Comparison of ENCODE assay signal across 8 cellular contexts in the genomic region with DNA sequence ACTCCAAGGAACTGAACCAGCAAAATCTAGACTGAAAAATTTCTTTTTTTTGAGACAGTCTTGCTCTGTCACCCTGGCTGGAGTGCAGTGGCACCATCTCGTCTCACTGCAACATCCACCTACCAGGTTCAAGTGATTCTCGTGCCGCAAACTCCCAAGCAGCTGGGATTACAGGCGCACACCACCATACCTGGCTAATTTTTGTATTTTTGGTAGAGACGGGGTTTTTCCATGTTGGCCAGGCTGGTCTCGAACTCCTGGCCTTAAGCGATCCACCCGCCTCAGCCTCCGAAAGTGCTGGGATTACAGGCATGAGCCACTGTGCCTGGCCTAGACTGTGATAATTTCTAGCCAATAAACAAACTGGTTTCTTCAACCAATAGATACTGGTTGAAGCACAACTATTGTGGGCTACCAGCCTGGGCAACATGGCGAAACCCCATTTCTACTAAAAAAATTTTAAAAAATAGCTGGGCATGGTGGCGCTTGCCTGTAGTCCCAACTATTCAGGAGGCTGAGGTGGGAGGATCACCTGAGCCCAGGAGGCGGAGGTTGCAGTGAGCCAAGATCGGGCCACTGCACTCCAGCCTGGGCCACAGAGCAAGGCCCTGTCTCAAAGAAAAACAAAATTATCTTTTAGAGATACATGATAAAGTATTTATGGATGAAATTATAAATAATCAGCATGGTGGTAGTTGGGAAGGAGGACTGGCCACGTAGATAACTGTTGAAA. TPM values are rescaled to one million over a fixed set of nuclear protein-coding genes. Genes with fewer than 3 reads are reported as not detected.
DNase-seq lines count a peak whose midpoint lies in the region; ATAC-seq, FAIRE-seq and TF ChIP-seq lines count a peak whose summit lies in the region.
"Not testable (repeated sequence)": the region's sequence is repeated elsewhere in the genome, so short reads cannot be mapped to it uniquely, and the experiment has no call there.

No MANE protein-coding gene starts in this region.

- peaks cover 64% of the 10 kb centered on the region for H3K79me2 ChIP-seq in ACC112 (ENCODE audit: control insufficient read depth, insufficient read depth, low read length, unreplicated experiment)
- H3K79me2 ChIP-seq in HCT116 (ENCODE audit: insufficient read depth, low read length) = peaks cover 27% of the 10 kb centered on the region
- H3K79me2 ChIP-seq in PC-9 (ENCODE audit: low read depth) = peaks cover 71% of the 10 kb centered on the region
- not testable (repeated sequence) for H3K79me2 ChIP-seq in K562 (ENCODE audit: control insufficient read depth, insufficient read depth, low read length)
- H3K79me2 ChIP-seq in HepG2 (ENCODE audit: insufficient read depth, low read length) = peaks cover 73% of the 10 kb centered on the region

- CTCF ChIA-PET in HCT116 (lab: Charles Lee); K562 (lab: Yijun Ruan, JAX; ENCODE audit: low intra/inter-chr PET ratio); HepG2 (lab: Yijun Ruan, JAX; ENCODE audit: low intra/inter-chr PET ratio, low total read pairs): not testable (repeated sequence)
- CTCF ChIA-PET in PC-9 (lab: Charles Lee) = interaction anchor here (0.9 kb wide), 1 partner anchor 11 kb away, joined by 3 read pairs; a partner anchor contains a TSS

- H3K9me1 ChIP-seq in K562 (ENCODE audit: control insufficient read depth, insufficient read depth, low read length) = not testable (repeated sequence)

- H3K4me2 ChIP-seq in HCT116 (ENCODE audit: low read length) = peak overlapping the region; percentile 65
- peak overlapping the region; percentile 57 for H3K4me2 ChIP-seq in PC-9
- not testable (repeated sequence) for H3K4me2 ChIP-seq in K562 (ENCODE audit: insufficient read depth, low read length)
- H3K4me2 ChIP-seq in HepG2 (ENCODE audit: low read depth, low read length) = peak overlapping the region; percentile 36; the same call in 1 of the 2 replicates

- POLR2A ChIA-PET in HCT116 (lab: Charles Lee) = interaction anchor here (0.9 to 1.4 kb wide), 2 partner anchors 11 kb away, joined by 4 to 10 read pairs; a partner anchor contains a TSS
- POLR2A ChIA-PET in PC-9 (lab: Charles Lee; ENCODE audit: unreplicated experiment) = not testable (repeated sequence)
- POLR2A ChIA-PET in K562 (lab: Yijun Ruan, JAX) = interaction anchor here (1.0 to 1.7 kb wide), 3 partner anchors 9 to 12 kb away, joined by 3 to 6 read pairs (median 4); a partner anchor contains a TSS
- POLR2A ChIA-PET in HepG2 (lab: Yijun Ruan, JAX) = interaction anchor here (0.8 to 3.2 kb wide), 10 partner anchors 9 to 182 kb away, joined by 3 to 75 read pairs (median 5); a partner anchor contains a TSS

- not testable (repeated sequence) for BruUV-seq in HCT116 (replicated peaks; lab: Mats Ljungman, UMichigan); PC-9 (replicated peaks; lab: Mats Ljungman, UMichigan); K562 (replicated peaks; lab: Mats Ljungman, UMichigan)
- TSS peak; percentile 90 for BruUV-seq in HepG2 (replicated peaks; lab: Mats Ljungman, UMichigan)

- not testable (repeated sequence) for ATAC-seq in HCT116, K562
- ATAC-seq in HepG2 = peak; percentile 8; the same call in 1 of the 3 replicates

- 95% methylated on average over 14 of the region's 14 CpGs for WGBS in K562 (ENCODE audit: insufficient coverage, low coverage, missing lambda C conversion rate)
- WGBS in HepG2 (ENCODE audit: low lambda C conversion rate) = 85% methylated on average over 14 of the region's 14 CpGs
- 96 to 97% methylated on average over 10 to 14 of the region's 14 CpGs for WGBS in transverse colon (ENCODE audit: low coverage in 1 of 2), 2 donors

- H3K36me3 ChIP-seq in ACC112 (ENCODE audit: insufficient read depth, low read length) (peaks cover 47% of the 10 kb centered on the region), HCT116 (ENCODE audit: control insufficient read depth in 1 of 2, insufficient read depth in 2 of 2, low read length in 2 of 2) (peaks cover 11 to 22% of the 10 kb centered on the region in 2 experiments; a peak in 2 of 4 replicates), PC-9 (ENCODE audit: low read depth) (peaks cover 60% of the 10 kb centered on the region), K562 (ENCODE audit: control insufficient read depth, insufficient read depth, low read length) (peaks cover 16% of the 10 kb centered on the region; the same call in 2 of the 3 replicates), HepG2 (replicated peaks in 1 of 2; ENCODE audit: control insufficient read depth in 1 of 2, insufficient read depth in 2 of 2, low read length in 2 of 2) (peaks cover 13 to 53% of the 10 kb centered on the region in 2 experiments), transverse colon (peaks cover 0 to 30% (median 15%) of the 10 kb centered on the region in 4 donors)

- H3K9me3 Mint-ChIP-seq in osteocyte (ENCODE audit: unreplicated experiment) = not testable (repeated sequence)

- H3K4me3 ChIP-seq in ACC112 (ENCODE audit: low read depth, low read length); HCT116 (replicated peaks in 1 of 2; ENCODE audit: low read depth in 1 of 2, low read length in 2 of 2); PC-9; K562; HepG2 (replicated peaks in 1 of 3; ENCODE audit: insufficient read depth in 1 of 3, low read depth in 2 of 3, low read length in 3 of 3); transverse colon: not testable (repeated sequence)

- in situ Hi-C loops in K562 (cut with MboI); HepG2 (cut with HindIII; ENCODE audit: extremely low pct_ligation_motif_present, low pct_unique_long_range_greater_than_20kb); transverse colon (cut with MboI; ENCODE audit: low pct_ligation_motif_present in 1 of 4, low pct_unique_long_range_greater_than_20kb in 1 of 4, low sequenced_read_pairs in 3 of 4): not testable (repeated sequence)

- peaks cover 27% of the 10 kb centered on the region for H3K4me1 Mint-ChIP-seq in osteocyte (ENCODE audit: unreplicated experiment)

- peak overlapping the region; percentile 91 for H3K27ac ChIP-seq in ACC112 (ENCODE audit: low read depth, low read length)
- H3K27ac ChIP-seq in HCT116 (ENCODE audit: low read depth, low read length) = peak overlapping the region; percentile 33; the same call in 1 of the 2 replicates
- peak overlapping the region; percentile 100 for H3K27ac ChIP-seq in PC-9
- peak overlapping the region; percentile 75; the same call in 1 of the 3 replicates for H3K27ac ChIP-seq in K562 (ENCODE audit: extremely low read depth, low read depth, low read length)
- peak overlapping the region; percentile 62 for H3K27ac ChIP-seq in epithelial cell of prostate
- H3K27ac ChIP-seq in HepG2 (ENCODE audit: extremely low read length, insufficient read depth, low read length) = peak overlapping the region; percentile 97
- peak overlapping the region; percentile 47 to 79 (median 64) for H3K27ac ChIP-seq in transverse colon

- not testable (repeated sequence) for H3K27me3 Mint-ChIP-seq in osteocyte (ENCODE audit: unreplicated experiment)

- H3K4me1 ChIP-seq in ACC112 (ENCODE audit: control insufficient read depth, insufficient read depth, low read length, unreplicated experiment) (peaks cover 18% of the 10 kb centered on the region), HCT116 (ENCODE audit: control insufficient read depth in 1 of 2, insufficient read depth in 2 of 2, low read length in 2 of 2) (peaks cover 15 to 21% of the 10 kb centered on the region in 2 experiments), PC-9 (replicated peaks; ENCODE audit: insufficient read depth) (peaks cover 38% of the 10 kb centered on the region), HepG2 (ENCODE audit: insufficient read depth, low read length) (peaks cover 76% of the 10 kb centered on the region), transverse colon (peaks cover 0 to 25% (median 7%) of the 10 kb centered on the region in 4 donors)
- H3K4me1 ChIP-seq in K562 (replicated peaks in 1 of 2; ENCODE audit: control insufficient read depth in 2 of 2, insufficient read depth in 2 of 2, low read length in 2 of 2) = not testable (repeated sequence)

- peaks cover 35% of the 10 kb centered on the region for H3K36me3 Mint-ChIP-seq in osteocyte (ENCODE audit: unreplicated experiment)

- intact Hi-C loops in HCT116 (cut with micrococcal nuclease); PC-9 (cut with micrococcal nuclease; ENCODE audit: unreplicated experiment); K562 (cut with micrococcal nuclease); transverse colon (cut with DNase I; ENCODE audit: low total_unique reads): not testable (repeated sequence)
- intact Hi-C loops in HepG2 (cut with micrococcal nuclease; ENCODE audit: unreplicated experiment) = loop anchor here (1.0 kb wide), 1 partner anchor 11 kb away; a partner anchor contains a TSS

- H3K9me3 ChIP-seq in HCT116 (ENCODE audit: control insufficient read depth in 1 of 2, insufficient read depth in 1 of 2, low read depth in 1 of 2, low read length in 2 of 2); PC-9 (ENCODE audit: insufficient read depth, low read depth); K562 (replicated peaks; ENCODE audit: control insufficient read depth, insufficient read depth, low read depth, low read length); HepG2 (ENCODE audit: low read length); transverse colon: not testable (repeated sequence)

- H3K4me3 Mint-ChIP-seq in osteocyte (ENCODE audit: unreplicated experiment) = not testable (repeated sequence)

- not testable (repeated sequence) for H4K20me1 ChIP-seq in HCT116 (ENCODE audit: insufficient read depth); PC-9 (ENCODE audit: insufficient read depth); K562 (replicated peaks; ENCODE audit: control insufficient read depth, insufficient read depth, low read length); HepG2 (ENCODE audit: insufficient read depth, low read length)

- not testable (repeated sequence) for H3K9ac ChIP-seq in HCT116 (ENCODE audit: low read length); K562 (ENCODE audit: insufficient read depth in 1 of 2, low read depth in 2 of 2, low read length in 2 of 2)
- peak overlapping the region; percentile 61 for H3K9ac ChIP-seq in HepG2 (ENCODE audit: insufficient read depth, low read depth, low read length)

- DNase-seq in HCT116 (ENCODE audit: low read depth, low spot score); PC-9; K562 (ENCODE audit: extremely low read depth in 1 of 4, low spot score in 3 of 4); epithelial cell of prostate (ENCODE audit: low read depth, low spot score); HepG2 (ENCODE audit: low spot score); transverse colon: not testable (repeated sequence)
- DNase-seq in osteocyte (ENCODE audit: extremely low spot score, unreplicated experiment) = peak; percentile 25

- RAD21 ChIA-PET in HCT116 (lab: Charles Lee; ENCODE audit: low non-redundant PET in 1 of 2, low total read pairs in 2 of 2, uncharacterized antibody in 2 of 2, unreplicated experiment in 2 of 2) = not testable (repeated sequence)

- not testable (repeated sequence) for TF ChIP-seq RAD21 in HCT116 (IDR thresholded peaks at IDR 0.05; ENCODE audit: low read depth); K562 (CRISPR knock-in tag; conservative IDR thresholded peaks at IDR 0.05 in 1 of 2, IDR thresholded peaks at IDR 0.05 in 1 of 2)
- TF ChIP-seq RAD21 in HepG2 (CRISPR knock-in tag; IDR thresholded peaks at IDR 0.05) = peak; percentile 11; the same call in 1 of the 2 replicates

- not testable (repeated sequence) for TF ChIP-seq CTCF in HCT116 (IDR thresholded peaks at IDR 0.05 in 2 of 3, conservative IDR thresholded peaks at IDR 0.05 in 1 of 3; ENCODE audit: borderline replicate concordance in 1 of 3, insufficient read depth in 1 of 3, low read depth in 2 of 3, low read length in 2 of 3); PC-9 (conservative IDR thresholded peaks at IDR 0.05); K562 (IDR thresholded peaks at IDR 0.05 in 2 of 3, conservative IDR thresholded peaks at IDR 0.05 in 1 of 3; ENCODE audit: insufficient read depth in 2 of 3, low read depth in 1 of 3, low read length in 3 of 3); HepG2 (CRISPR knock-in tag; IDR thresholded peaks at IDR 0.05); osteocyte (IDR thresholded peaks at IDR 0.05); transverse colon (IDR thresholded peaks at IDR 0.05)

- not testable (repeated sequence) for H3K27me3 ChIP-seq in ACC112 (ENCODE audit: insufficient read depth, low read length); HCT116 (ENCODE audit: insufficient read depth, low read length); PC-9 (ENCODE audit: insufficient read depth, low read depth); K562 (ENCODE audit: control insufficient read depth in 2 of 2, insufficient read depth in 2 of 2, low read length in 2 of 2); HepG2 (ENCODE audit: control insufficient read depth in 1 of 2, insufficient read depth in 2 of 2, low read length in 2 of 2); transverse colon

- H3F3A ChIP-seq in PC-9 (ENCODE audit: insufficient read depth, low read depth) = peaks cover 87% of the 10 kb centered on the region

- H3K27ac Mint-ChIP-seq in osteocyte (ENCODE audit: unreplicated experiment) = peak overlapping the region; percentile 77

- not testable (repeated sequence) for TF ChIP-seq EP300 in K562 (IDR thresholded peaks at IDR 0.05; ENCODE audit: low read length); HepG2 (IDR thresholded peaks at IDR 0.05; ENCODE audit: low read depth in 2 of 2, low read length in 2 of 2); HepG2 (CRISPR knock-in tag; IDR thresholded peaks at IDR 0.05; ENCODE audit: borderline replicate concordance); transverse colon (IDR thresholded peaks at IDR 0.05; ENCODE audit: low read depth)

- not testable (repeated sequence) for H2AFZ ChIP-seq in ACC112 (ENCODE audit: low read length, unreplicated experiment); HCT116 (ENCODE audit: low read depth, low read length, poor library complexity, severe bottlenecking); PC-9; K562 (ENCODE audit: low read depth, low read length); HepG2 (ENCODE audit: low read length)

- not testable (repeated sequence) for TF ChIP-seq POLR2A in HCT116 (IDR thresholded peaks at IDR 0.05; ENCODE audit: borderline replicate concordance, extremely low read depth, insufficient read depth, insufficient read length); K562 (conservative IDR thresholded peaks at IDR 0.05); HepG2 (IDR thresholded peaks at IDR 0.05; ENCODE audit: insufficient read depth in 1 of 2, low read depth in 2 of 2, low read length in 2 of 2); transverse colon (IDR thresholded peaks at IDR 0.05)

- H3K9me2 ChIP-seq in HCT116 (ENCODE audit: insufficient read depth); PC-9 (ENCODE audit: insufficient read depth): not testable (repeated sequence)

- FAIRE-seq in K562 (lab: Jason Lieb, UNC); HepG2 (lab: Jason Lieb, UNC): not testable (repeated sequence)

RNA-seq across cellular contexts. Expression of a gene that starts 11.4 kb away (rescaled TPM):
- total RNA-seq in HCT116 (2021; ENCODE audit: unreplicated experiment) (67.9 TPM), PC-9 (2021) (88.6 and 98.5 TPM in 2 replicates), K562 (2014; rRNA removed) (16.2 and 18.9 TPM in 2 replicates), K562 (2014; rRNA removed; fragmentation: Illumina TruSeq; extraction: Trizol) (16.0 and 21.1 TPM in 2 replicates), K562 (2015; rRNA removed; fragmentation: Illumina TruSeq; extraction: Trizol) (10.1 and 12.0 TPM in 2 replicates), K562 (2021) (21.7 and 22.7 TPM in 2 replicates), HepG2 (2016; rRNA removed; fragmentation: Illumina TruSeq; extraction: Trizol) (384 and 661 TPM in 2 replicates), osteocyte (192 and 200 TPM in 2 replicates), transverse colon (100 to 1,000 TPM; 293 to 849 (median 479) TPM)
- polyA plus RNA-seq in HCT116 (2012) = 20.3 and 34.7 TPM in 2 replicates
- 6.0 and 11.8 TPM in 2 replicates for total RNA-seq in K562 (2011; cell fraction: chromatin; rRNA removed; ENCODE audit: low replicate concordance)
- 5.0 and 5.7 TPM in 2 replicates for total RNA-seq in K562 (2011; cell fraction: nucleolus; rRNA removed)
- 6.2 and 10.3 TPM in 2 replicates for total RNA-seq in K562 (2011; cell fraction: nucleoplasm; rRNA removed)
- polyA plus RNA-seq in K562 (2011; rRNA removed) (15.1 and 19.1 TPM in 2 replicates), K562 (2014; fragmentation: Illumina TruSeq; extraction: Trizol) (17.3 and 18.6 TPM in 2 replicates), K562 (2014; fragmentation: Nextera tagmentation; extraction: Ambion mirVana) (1 to 10 TPM; 5.5 to 6.8 TPM), K562 (2014; rRNA removed) (18.0 and 18.7 TPM in 2 replicates), HepG2 (2011; rRNA removed) (89.8 and 99.0 TPM in 2 replicates)
- polyA plus RNA-seq in K562 (2011; cell fraction: cytosol; rRNA removed) = 7.3 and 12.4 TPM in 2 replicates
- 1.9 and 3.9 TPM in 2 replicates for polyA plus RNA-seq in K562 (2011; cell fraction: nucleus; rRNA removed)
- polyA plus RNA-seq in K562 (2012) = 16.3 and 19.9 TPM in 2 replicates
- 22.9 and 27.5 TPM in 2 replicates for polyA minus RNA-seq in K562 (2011; rRNA and poly(A)+ RNA removed)
- 20.6 and 24.8 TPM in 2 replicates for polyA minus RNA-seq in K562 (2011; cell fraction: cytosol; rRNA and poly(A)+ RNA removed)
- 1.8 and 3.1 TPM in 2 replicates for polyA minus RNA-seq in K562 (2011; cell fraction: nucleus; rRNA and poly(A)+ RNA removed)
- 49.0 and 58.6 TPM in 2 replicates for total RNA-seq in HepG2 (2016; cell fraction: cytosol; rRNA removed; fragmentation: Illumina TruSeq; extraction: Trizol; ENCODE audit: low read depth)
- total RNA-seq in HepG2 (2016; cell fraction: insoluble cytoplasmic fraction; rRNA removed; fragmentation: Illumina TruSeq; extraction: Trizol) = 384 and 616 TPM in 2 replicates
- 167 and 182 TPM in 2 replicates for total RNA-seq in HepG2 (2016; cell fraction: membrane; rRNA removed; fragmentation: Illumina TruSeq; extraction: Trizol)
- total RNA-seq in HepG2 (2016; cell fraction: nucleus; rRNA removed; fragmentation: Illumina TruSeq; extraction: Trizol) = 162 and 184 TPM in 2 replicates
- polyA plus RNA-seq in HepG2 (2011; cell fraction: cytosol; rRNA removed) = 131 and 185 TPM in 2 replicates
- 44.8 and 67.6 TPM in 2 replicates for polyA plus RNA-seq in HepG2 (2011; cell fraction: nucleus; rRNA removed)
- polyA plus RNA-seq in HepG2 (2012) = 212 and 239 TPM in 2 replicates
- 39.4 and 40.4 TPM in 2 replicates for polyA plus RNA-seq in HepG2 (2016; cell fraction: cytosol; fragmentation: Illumina TruSeq; extraction: Trizol; ENCODE audit: low read depth)
- polyA plus RNA-seq in HepG2 (2016; cell fraction: insoluble cytoplasmic fraction; fragmentation: Illumina TruSeq; extraction: Trizol; ENCODE audit: low read depth) = 556 and 565 TPM in 2 replicates
- polyA plus RNA-seq in HepG2 (2016; cell fraction: membrane; fragmentation: Illumina TruSeq; extraction: Trizol; ENCODE audit: low read depth) = 86.5 and 96.6 TPM in 2 replicates
- 181 and 193 TPM in 2 replicates for polyA plus RNA-seq in HepG2 (2016; cell fraction: nucleus; fragmentation: Illumina TruSeq; extraction: Trizol; ENCODE audit: insufficient read depth, low read depth)
- 9.9 and 42.1 TPM in 2 replicates for polyA minus RNA-seq in HepG2 (2011; rRNA and poly(A)+ RNA removed; ENCODE audit: low replicate concordance)
- 257 and 288 TPM in 2 replicates for polyA minus RNA-seq in HepG2 (2011; cell fraction: cytosol; rRNA and poly(A)+ RNA removed)
- 82.3 and 114 TPM in 2 replicates for polyA minus RNA-seq in HepG2 (2011; cell fraction: nucleus; rRNA and poly(A)+ RNA removed)

RNA-seq across cellular contexts. Expression of a gene that starts 57.0 kb away (rescaled TPM):
- total RNA-seq in HCT116 (2021; ENCODE audit: unreplicated experiment) = 23.5 TPM
- 10.7 and 14.3 TPM in 2 replicates for polyA plus RNA-seq in HCT116 (2012)
- total RNA-seq in PC-9 (2021) = 16.3 and 16.4 TPM in 2 replicates
- total RNA-seq in K562 (2011; cell fraction: chromatin; rRNA removed; ENCODE audit: low replicate concordance) = 47.0 and 100 TPM in 2 replicates
- total RNA-seq in K562 (2011; cell fraction: nucleolus; rRNA removed) = 33.0 and 33.2 TPM in 2 replicates
- total RNA-seq in K562 (2011; cell fraction: nucleoplasm; rRNA removed) = 55.9 and 101 TPM in 2 replicates
- 21.9 and 23.5 TPM in 2 replicates for total RNA-seq in K562 (2014; rRNA removed)
- total RNA-seq in K562 (2014; rRNA removed; fragmentation: Illumina TruSeq; extraction: Trizol) = 57.1 and 66.9 TPM in 2 replicates
- 39.7 and 42.1 TPM in 2 replicates for total RNA-seq in K562 (2015; rRNA removed; fragmentation: Illumina TruSeq; extraction: Trizol)
- total RNA-seq in K562 (2021) = 27.4 and 28.1 TPM in 2 replicates
- 39.5 and 50.2 TPM in 2 replicates for polyA plus RNA-seq in K562 (2011; rRNA removed)
- polyA plus RNA-seq in K562 (2011; cell fraction: cytosol; rRNA removed) = 13.3 and 28.1 TPM in 2 replicates
- 19.3 and 19.6 TPM in 2 replicates for polyA plus RNA-seq in K562 (2011; cell fraction: nucleus; rRNA removed)
- 24.4 and 35.7 TPM in 2 replicates for polyA plus RNA-seq in K562 (2012)
- 45.0 and 49.7 TPM in 2 replicates for polyA plus RNA-seq in K562 (2014; fragmentation: Illumina TruSeq; extraction: Trizol)
- 10 to 100 TPM; 40.3 to 56.6 TPM for polyA plus RNA-seq in K562 (2014; fragmentation: Nextera tagmentation; extraction: Ambion mirVana)
- polyA plus RNA-seq in K562 (2014; rRNA removed) = 37.8 and 40.2 TPM in 2 replicates
- 44.7 and 45.7 TPM in 2 replicates for polyA minus RNA-seq in K562 (2011; rRNA and poly(A)+ RNA removed)
- 16.0 and 21.6 TPM in 2 replicates for polyA minus RNA-seq in K562 (2011; cell fraction: cytosol; rRNA and poly(A)+ RNA removed)
- 21.5 and 37.1 TPM in 2 replicates for polyA minus RNA-seq in K562 (2011; cell fraction: nucleus; rRNA and poly(A)+ RNA removed)
- 16.6 and 18.3 TPM in 2 replicates for total RNA-seq in HepG2 (2016; rRNA removed; fragmentation: Illumina TruSeq; extraction: Trizol)
- total RNA-seq in HepG2 (2016; cell fraction: cytosol; rRNA removed; fragmentation: Illumina TruSeq; extraction: Trizol; ENCODE audit: low read depth) = 5.2 and 5.6 TPM in 2 replicates
- total RNA-seq in HepG2 (2016; cell fraction: insoluble cytoplasmic fraction; rRNA removed; fragmentation: Illumina TruSeq; extraction: Trizol) = 15.0 and 16.2 TPM in 2 replicates
- total RNA-seq in HepG2 (2016; cell fraction: membrane; rRNA removed; fragmentation: Illumina TruSeq; extraction: Trizol) = 8.9 and 9.9 TPM in 2 replicates
- 14.3 and 14.8 TPM in 2 replicates for total RNA-seq in HepG2 (2016; cell fraction: nucleus; rRNA removed; fragmentation: Illumina TruSeq; extraction: Trizol)
- 11.4 and 16.0 TPM in 2 replicates for polyA plus RNA-seq in HepG2 (2011; rRNA removed)
- 7.9 and 8.2 TPM in 2 replicates for polyA plus RNA-seq in HepG2 (2011; cell fraction: cytosol; rRNA removed)
- polyA plus RNA-seq in HepG2 (2011; cell fraction: nucleus; rRNA removed) = 5.6 and 9.5 TPM in 2 replicates
- 12.1 and 15.8 TPM in 2 replicates for polyA plus RNA-seq in HepG2 (2012)
- polyA plus RNA-seq in HepG2 (2016; cell fraction: cytosol; fragmentation: Illumina TruSeq; extraction: Trizol; ENCODE audit: low read depth) = 4.1 and 4.2 TPM in 2 replicates
- polyA plus RNA-seq in HepG2 (2016; cell fraction: insoluble cytoplasmic fraction; fragmentation: Illumina TruSeq; extraction: Trizol; ENCODE audit: low read depth) = 19.8 and 20.7 TPM in 2 replicates
- polyA plus RNA-seq in HepG2 (2016; cell fraction: membrane; fragmentation: Illumina TruSeq; extraction: Trizol; ENCODE audit: low read depth) = 7.1 and 7.2 TPM in 2 replicates
- 29.7 and 30.7 TPM in 2 replicates for polyA plus RNA-seq in HepG2 (2016; cell fraction: nucleus; fragmentation: Illumina TruSeq; extraction: Trizol; ENCODE audit: insufficient read depth, low read depth)
- 1.7 and 4.9 TPM in 2 replicates for polyA minus RNA-seq in HepG2 (2011; rRNA and poly(A)+ RNA removed; ENCODE audit: low replicate concordance)
- polyA minus RNA-seq in HepG2 (2011; cell fraction: cytosol; rRNA and poly(A)+ RNA removed) = 4.3 and 5.0 TPM in 2 replicates
- 13.9 and 19.6 TPM in 2 replicates for polyA minus RNA-seq in HepG2 (2011; cell fraction: nucleus; rRNA and poly(A)+ RNA removed)
- 10.9 and 13.8 TPM in 2 replicates for total RNA-seq in osteocyte
- total RNA-seq in transverse colon = 10 to 100 TPM in 3 of 4 donors, 1 to 10 TPM in 1; 2.6 to 27.3 (median 13.0) TPM

RNA-seq across cellular contexts. Expression of a gene that starts 57.1 kb away (rescaled TPM):
- total RNA-seq in HCT116 (2021; ENCODE audit: unreplicated experiment) (1,657 TPM), PC-9 (2021) (792 and 1,023 TPM in 2 replicates), K562 (2014; rRNA removed) (2,727 and 5,178 TPM in 2 replicates), K562 (2014; rRNA removed; fragmentation: Illumina TruSeq; extraction: Trizol) (3,033 and 3,406 TPM in 2 replicates), K562 (2015; rRNA removed; fragmentation: Illumina TruSeq; extraction: Trizol) (2,713 and 2,948 TPM in 2 replicates), K562 (2021) (1,925 and 2,195 TPM in 2 replicates), HepG2 (2016; rRNA removed; fragmentation: Illumina TruSeq; extraction: Trizol) (2,148 and 2,808 TPM in 2 replicates), osteocyte (1,144 and 1,147 TPM in 2 replicates), transverse colon (1,000 to 10,000 TPM in 2 of 4 donors, 100 to 1,000 TPM in 2; 408 to 2,811 (median 1,755) TPM)
- 751 and 1,038 TPM in 2 replicates for polyA plus RNA-seq in HCT116 (2012)
- total RNA-seq in K562 (2011; cell fraction: chromatin; rRNA removed; ENCODE audit: low replicate concordance) = 442 and 649 TPM in 2 replicates
- total RNA-seq in K562 (2011; cell fraction: nucleolus; rRNA removed) = 436 and 443 TPM in 2 replicates
- total RNA-seq in K562 (2011; cell fraction: nucleoplasm; rRNA removed) = 704 and 1,109 TPM in 2 replicates
- polyA plus RNA-seq in K562 (2011; rRNA removed) (2,384 and 2,903 TPM in 2 replicates), K562 (2014; fragmentation: Illumina TruSeq; extraction: Trizol) (2,442 and 3,049 TPM in 2 replicates), K562 (2014; fragmentation: Nextera tagmentation; extraction: Ambion mirVana) (1,000 to 10,000 TPM; 3,844 to 3,942 TPM), K562 (2014; rRNA removed) (3,722 and 4,659 TPM in 2 replicates), HepG2 (2011; rRNA removed) (849 and 993 TPM in 2 replicates)
- polyA plus RNA-seq in K562 (2011; cell fraction: cytosol; rRNA removed) = 562 and 2,012 TPM in 2 replicates
- polyA plus RNA-seq in K562 (2011; cell fraction: nucleus; rRNA removed) = 394 and 751 TPM in 2 replicates
- 2,558 and 2,594 TPM in 2 replicates for polyA plus RNA-seq in K562 (2012)
- polyA minus RNA-seq in K562 (2011; rRNA and poly(A)+ RNA removed) = 587 and 768 TPM in 2 replicates
- 661 and 764 TPM in 2 replicates for polyA minus RNA-seq in K562 (2011; cell fraction: cytosol; rRNA and poly(A)+ RNA removed)
- polyA minus RNA-seq in K562 (2011; cell fraction: nucleus; rRNA and poly(A)+ RNA removed) = 289 and 495 TPM in 2 replicates
- total RNA-seq in HepG2 (2016; cell fraction: cytosol; rRNA removed; fragmentation: Illumina TruSeq; extraction: Trizol; ENCODE audit: low read depth) = 2,980 and 3,556 TPM in 2 replicates
- 2,243 and 2,719 TPM in 2 replicates for total RNA-seq in HepG2 (2016; cell fraction: insoluble cytoplasmic fraction; rRNA removed; fragmentation: Illumina TruSeq; extraction: Trizol)
- total RNA-seq in HepG2 (2016; cell fraction: membrane; rRNA removed; fragmentation: Illumina TruSeq; extraction: Trizol) = 4,819 and 5,825 TPM in 2 replicates
- 939 and 947 TPM in 2 replicates for total RNA-seq in HepG2 (2016; cell fraction: nucleus; rRNA removed; fragmentation: Illumina TruSeq; extraction: Trizol)
- polyA plus RNA-seq in HepG2 (2011; cell fraction: cytosol; rRNA removed) = 1,096 and 1,918 TPM in 2 replicates
- polyA plus RNA-seq in HepG2 (2011; cell fraction: nucleus; rRNA removed) = 226 and 300 TPM in 2 replicates
- polyA plus RNA-seq in HepG2 (2012) = 2,363 and 2,846 TPM in 2 replicates
- 1,711 and 1,965 TPM in 2 replicates for polyA plus RNA-seq in HepG2 (2016; cell fraction: cytosol; fragmentation: Illumina TruSeq; extraction: Trizol; ENCODE audit: low read depth)
- polyA plus RNA-seq in HepG2 (2016; cell fraction: insoluble cytoplasmic fraction; fragmentation: Illumina TruSeq; extraction: Trizol; ENCODE audit: low read depth) = 1,418 and 1,522 TPM in 2 replicates
- 2,738 and 2,765 TPM in 2 replicates for polyA plus RNA-seq in HepG2 (2016; cell fraction: membrane; fragmentation: Illumina TruSeq; extraction: Trizol; ENCODE audit: low read depth)
- 819 and 843 TPM in 2 replicates for polyA plus RNA-seq in HepG2 (2016; cell fraction: nucleus; fragmentation: Illumina TruSeq; extraction: Trizol; ENCODE audit: insufficient read depth, low read depth)
- polyA minus RNA-seq in HepG2 (2011; rRNA and poly(A)+ RNA removed; ENCODE audit: low replicate concordance) = 55.2 and 89.0 TPM in 2 replicates
- 458 and 550 TPM in 2 replicates for polyA minus RNA-seq in HepG2 (2011; cell fraction: cytosol; rRNA and poly(A)+ RNA removed)
- 350 and 404 TPM in 2 replicates for polyA minus RNA-seq in HepG2 (2011; cell fraction: nucleus; rRNA and poly(A)+ RNA removed)

Comparison
In these comparisons a context has a peak if more than half of its experiments do, and no peak if none do; other contexts are left out.
1. H3K27ac ChIP-seq: peak in every context shown above with its lines; median percentile 100 in PC-9; 97 in HepG2; 91 in ACC112; 75 in K562; 64 in transverse colon; 62 in epithelial cell of prostate; 33 in HCT116.